ENCODE assay signal across 26 cellular contexts in genomic region chr10:129800796-129801340, GRCh38.
"Had no signal": no experiment of that assay in that cellular context is flagged by ENCODE, and none has a peak within 500 bp of the region (broad histone marks: within the 10 kb centered on the region; RNA-seq: fewer than 3 reads in every experiment).

No MANE protein-coding gene starts in this region.

- H3K4me3 ChIP-seq: SK-N-MC had no signal

- ATAC-seq: activated T-helper 17 cell treated with anti-CD3 and anti-CD28 coated beads, Interleukin-2, amount 50 U/mL, for 72 hours; Panc1; Right ventricle myocardium inferior; T-cell had no signal

- DNase-seq: activated CD4-positive, alpha-beta memory T cell treated with anti-CD3 and anti-CD28 coated beads, Interleukin-2, amount 10 ng/mL, durations not matched to agents 7 days and 5 days; activated CD4-positive, alpha-beta T cell treated with anti-CD3 and anti-CD28 coated beads, Interleukin-2, amount 50 U/mL, for 1 hour; activated CD4-positive, CD25-positive, alpha-beta regulatory T cell; activated gamma-delta T cell; activated naive CD4-positive, alpha-beta T cell treated with anti-CD3 and anti-CD28 coated beads for 36 hours; activated T-cell treated with anti-CD3 and anti-CD28 coated beads for 4 hours; activated T-cell treated with anti-CD3 and anti-CD28 coated beads, Interleukin-2, amount 50 U/mL, for 48 hours; amygdala; KG1; NCI-H1048; NCI-H146; NCI-H187 treated with DMSO at 0.1 percent for 48 hours; NCI-H2171; NCI-H2227 treated with DMSO at 0.1 percent for 48 hours; NCI-H446 treated with DMSO at 0.1 percent for 48 hours; NCI-H774; NK-92 treated with Interleukin-12 subunit alpha and Interleukin-12 subunit beta, amount 100 ng/mL, for 24 hours; OCI-M1; RPMI8226; T-cell; T-helper 2 cell; T1000 had no signal

- H3K27ac ChIP-seq: SK-N-MC had no signal
